Comparison of ENCODE assay signal across 18 cellular contexts in genomic region chr6:21767891-21768659, GRCh38.
DNase-seq lines count a peak whose midpoint lies in the region; ATAC-seq, FAIRE-seq and TF ChIP-seq lines count a peak whose summit lies in the region.
"Had no signal": no experiment of that assay in that cellular context is flagged by ENCODE, and none has a peak within 500 bp of the region (broad histone marks: within the 10 kb centered on the region; RNA-seq: fewer than 3 reads in every experiment).

No MANE protein-coding gene starts in this region.

- H3K36me3 ChIP-seq in PC-9 (ENCODE audit: low read depth), result no peaks in the 10 kb centered on the region
- H3K36me3 ChIP-seq: lower lobe of right lung had no signal

- H3K27ac ChIP-seq in PC-9, result peak overlapping the region; percentile 39
- H3K27ac ChIP-seq: coronary artery, lower lobe of right lung had no signal

- CTCF ChIA-PET in PC-9 (lab: Charles Lee), result no interaction called here
- CTCF ChIA-PET in activated CD4-positive, alpha-beta memory T cell treated with anti-CD3 and anti-CD28 coated beads for 36 hours (lab: Charles Lee), result no interaction called here

- peak overlapping the region; percentile 34; the same call in 1 of the 2 replicates for H3K4me2 ChIP-seq in PC-9

- H3K4me1 Mint-ChIP-seq in nephron progenitor cell (peaks cover 61% of the 10 kb centered on the region), natural killer cell (no peaks in the 10 kb centered on the region)
- no peaks in the 10 kb centered on the region for H3K4me1 Mint-ChIP-seq in activated CD4-positive, alpha-beta memory T cell treated with anti-CD3 and anti-CD28 coated beads for 36 hours (ENCODE audit: low read depth)
- H3K4me1 Mint-ChIP-seq: IgD-negative memory B cell, T-helper 17 cell had no signal

- peaks cover 40% of the 10 kb centered on the region for H3K4me1 ChIP-seq in PC-9 (replicated peaks; ENCODE audit: insufficient read depth)

- H3K27me3 Mint-ChIP-seq in nephron progenitor cell (ENCODE audit: low read depth, poor library complexity) (no peaks in the 10 kb centered on the region), natural killer cell (ENCODE audit: low read depth in 2 of 2) (no peaks in the 10 kb centered on the region)
- H3K27me3 Mint-ChIP-seq in activated CD4-positive, alpha-beta memory T cell treated with anti-CD3 and anti-CD28 coated beads for 36 hours, result no peaks in the 10 kb centered on the region
- H3K27me3 Mint-ChIP-seq: progenitor cell of endocrine pancreas; stimulated activated naive CD8-positive, alpha-beta T cell treated with anti-CD3 and anti-CD28 coated beads, Interleukin-15, Interleukin-2, amounts not matched to agents 100 ng/mL and 50 ng/mL, for 24 hours had no signal

- H3K36me3 Mint-ChIP-seq in nephron progenitor cell (ENCODE audit: low read depth) (peaks cover 34% of the 10 kb centered on the region), natural killer cell (no peaks in the 10 kb centered on the region)
- no peaks in the 10 kb centered on the region for H3K36me3 Mint-ChIP-seq in activated CD4-positive, alpha-beta memory T cell treated with anti-CD3 and anti-CD28 coated beads for 36 hours
- H3K36me3 Mint-ChIP-seq: CD8-positive, alpha-beta T cell; IgD-negative memory B cell had no signal

- POLR2A ChIA-PET in PC-9 (lab: Charles Lee; ENCODE audit: unreplicated experiment), result interaction anchor here (0.6 to 0.7 kb wide), 2 partner anchors 37 to 377 kb away, joined by 3 to 4 read pairs; no protein-coding TSS in a partner anchor
- POLR2A ChIA-PET in activated CD4-positive, alpha-beta memory T cell treated with anti-CD3 and anti-CD28 coated beads for 36 hours (lab: Charles Lee), result no interaction called here

- H3K79me2 ChIP-seq in PC-9 (ENCODE audit: low read depth), result no peaks in the 10 kb centered on the region

- H3K27ac Mint-ChIP-seq in nephron progenitor cell (peak overlapping the region; percentile 22), natural killer cell (no peak overlapping the region)
- no peak overlapping the region for H3K27ac Mint-ChIP-seq in activated CD4-positive, alpha-beta memory T cell treated with anti-CD3 and anti-CD28 coated beads for 36 hours
- H3K27ac Mint-ChIP-seq: CD8-positive, alpha-beta T cell; IgD-negative memory B cell; progenitor cell of endocrine pancreas; stimulated activated naive CD8-positive, alpha-beta T cell treated with anti-CD3 and anti-CD28 coated beads, Interleukin-15, Interleukin-2, amounts not matched to agents 100 ng/mL and 50 ng/mL, for 24 hours; T-helper 17 cell had no signal

- H3K9me3 ChIP-seq in PC-9 (ENCODE audit: insufficient read depth, low read depth), result no peaks in the 10 kb centered on the region
- H3K9me3 ChIP-seq: lower lobe of right lung had no signal

- FAIRE-seq in endometrium (lab: Jason Lieb, UNC), result peak; percentile 94

- no TSS peak for BruUV-seq in PC-9 (replicated peaks; lab: Mats Ljungman, UMichigan)

- ATAC-seq in natural killer cell (no peak), HG03460 (IDR thresholded peaks at IDR 0.05; ENCODE audit: unreplicated experiment) (no peak), HG03175 (IDR thresholded peaks at IDR 0.05; ENCODE audit: unreplicated experiment) (no peak)
- ATAC-seq: CD8-positive, alpha-beta T cell; lower lobe of right lung; T-helper 17 cell had no signal

- no peak overlapping the region for H3K4me3 ChIP-seq in PC-9
- H3K4me3 ChIP-seq: coronary artery, lower lobe of right lung had no signal

- H3F3A ChIP-seq in PC-9 (ENCODE audit: insufficient read depth, low read depth), result no peaks in the 10 kb centered on the region

- H3K9me3 Mint-ChIP-seq in nephron progenitor cell (no peaks in the 10 kb centered on the region), natural killer cell (no peaks in the 10 kb centered on the region)
- no peaks in the 10 kb centered on the region for H3K9me3 Mint-ChIP-seq in activated CD4-positive, alpha-beta memory T cell treated with anti-CD3 and anti-CD28 coated beads for 36 hours
- H3K9me3 Mint-ChIP-seq: CD8-positive, alpha-beta T cell; stimulated activated naive CD8-positive, alpha-beta T cell treated with anti-CD3 and anti-CD28 coated beads, Interleukin-15, Interleukin-2, amounts not matched to agents 100 ng/mL and 50 ng/mL, for 24 hours had no signal

- H4K20me1 ChIP-seq in PC-9 (ENCODE audit: insufficient read depth), result no peaks in the 10 kb centered on the region

- H3K4me3 Mint-ChIP-seq in nephron progenitor cell, result no peak overlapping the region
- no peak overlapping the region for H3K4me3 Mint-ChIP-seq in natural killer cell
- no peak overlapping the region for H3K4me3 Mint-ChIP-seq in activated CD4-positive, alpha-beta memory T cell treated with anti-CD3 and anti-CD28 coated beads for 36 hours
- H3K4me3 Mint-ChIP-seq: CD8-positive, alpha-beta T cell; IgD-negative memory B cell; stimulated activated naive CD8-positive, alpha-beta T cell treated with anti-CD3 and anti-CD28 coated beads, Interleukin-15, Interleukin-2, amounts not matched to agents 100 ng/mL and 50 ng/mL, for 24 hours; T-helper 17 cell had no signal

- TF ChIP-seq CTCF in PC-9 (conservative IDR thresholded peaks at IDR 0.05) (no peak), nephron progenitor cell (IDR thresholded peaks at IDR 0.05) (no peak), natural killer cell (IDR thresholded peaks at IDR 0.05) (no peak)

- intact Hi-C loops in PC-9 (cut with micrococcal nuclease; ENCODE audit: unreplicated experiment) (no loop called here), natural killer cell (cut with micrococcal nuclease) (no loop called here)
- intact Hi-C loops in activated CD4-positive, alpha-beta memory T cell treated with anti-CD3 and anti-CD28 coated beads for 36 hours (cut with micrococcal nuclease), result no loop called here

- H3K9me2 ChIP-seq in PC-9 (ENCODE audit: insufficient read depth), result no peaks in the 10 kb centered on the region

- no peak overlapping the region for H2AFZ ChIP-seq in PC-9

- no peaks in the 10 kb centered on the region for H3K27me3 ChIP-seq in PC-9 (ENCODE audit: insufficient read depth, low read depth)

- peak; percentile 80 for DNase-seq in ELR (ENCODE audit: low read depth)
- DNase-seq in PC-9, result peak in 1 of 2 experiments; percentile 64
- no peak for DNase-seq in nephron progenitor cell
- DNase-seq in natural killer cell, result no peak
- no peak for DNase-seq in activated CD4-positive, alpha-beta memory T cell treated with anti-CD3 and anti-CD28 coated beads for 36 hours
- DNase-seq: activated CD4-positive, alpha-beta T cell treated with anti-CD3 and anti-CD28 coated beads, Interleukin-2, amount 50 U/mL, for 4 hours; CD8-positive, alpha-beta T cell; lower lobe of right lung; NCI-H187; stimulated activated CD4-positive, alpha-beta T cell treated with anti-CD3 and anti-CD28 coated beads, Interleukin-4, amount 100 ng/mL, for 1 hour; T-helper 17 cell had no signal
